In genomic region chr11:67640021-67640757, GRCh38 we compare ENCODE assay signal across 1 cellular context.
TF ChIP-seq lines count a peak whose summit lies in the region.

No MANE protein-coding gene starts in this region.

TF ChIP-seq in IMR-90, 13 proteins besides CTCF, POLR2A, EP300 and RAD21:
- TF ChIP-seq RFX5 (IDR thresholded peaks at IDR 0.05; ENCODE audit: low read depth, low read length) (no peak), CEBPB (IDR thresholded peaks at IDR 0.05; ENCODE audit: low read depth, low read length) (no peak), USF2 (IDR thresholded peaks at IDR 0.05; ENCODE audit: low read depth, low read length) (0 out of 2 replicates have a peak, but pooled peaks have one; percentile 7), BHLHE40 (IDR thresholded peaks at IDR 0.05; ENCODE audit: low read depth, low read length) (peak; percentile 86), NFE2L2 (IDR thresholded peaks at IDR 0.05; ENCODE audit: low read depth, low read length) (no peak), SMC3 (IDR thresholded peaks at IDR 0.05; ENCODE audit: low read depth, low read length) (peak; percentile 57)
